In genomic region chr2:37985333-37985732, GRCh38 we compare ENCODE assay signal across 13 cellular contexts.
DNase-seq lines count a peak whose midpoint lies in the region; ATAC-seq and TF ChIP-seq lines count a peak whose summit lies in the region.
"Had no signal": no experiment of that assay in that cellular context is flagged by ENCODE, and none has a peak within 500 bp of the region (broad histone marks: within the 10 kb centered on the region; RNA-seq: fewer than 3 reads in every experiment).

No MANE protein-coding gene starts in this region.

- intact Hi-C loops in psoas muscle (cut with DNase I) = loop anchor here in 1 of 2 donors (10.0 kb wide), 1 partner anchor 89 kb away; the partner anchor contains the start of gene CYP1B1

- H3K4me3 ChIP-seq in GM12864 (ENCODE audit: low read depth, low read length) (no peak overlapping the region), astrocyte of the cerebellum (ENCODE audit: low read depth, low read length) (no peak overlapping the region), psoas muscle (no peak overlapping the region)
- H3K4me3 ChIP-seq: gastrocnemius medialis, right lobe of liver, suprapubic skin had no signal

- H3K4me1 ChIP-seq in psoas muscle = no peaks in the 10 kb centered on the region
- H3K4me1 ChIP-seq: Caco-2, right lobe of liver had no signal

- no peak for ATAC-seq in psoas muscle
- ATAC-seq: gastrocnemius medialis, right lobe of liver had no signal

- no peaks in the 10 kb centered on the region for H3K9me3 ChIP-seq in psoas muscle
- H3K9me3 ChIP-seq: Caco-2, gastrocnemius medialis, right lobe of liver, suprapubic skin had no signal

- H3K27me3 ChIP-seq in psoas muscle (ENCODE audit: insufficient read depth in 3 of 3, low read length in 2 of 3) = no peaks in the 10 kb centered on the region
- H3K27me3 ChIP-seq: gastrocnemius medialis, right lobe of liver, suprapubic skin had no signal

- peak; percentile 24 for DNase-seq in GM12864 (ENCODE audit: low read depth)
- peak; percentile 64 for DNase-seq in LHCN-M2 (ENCODE audit: low read depth)
- peak; percentile 46 for DNase-seq in astrocyte of the cerebellum (ENCODE audit: low read depth)
- peak; percentile 54 for DNase-seq in non-pigmented ciliary epithelial cell (ENCODE audit: low read depth)
- no peak for DNase-seq in GOT3 (lab: John Stamatoyannopoulos, UW)
- no peak for DNase-seq in islet precursor cell
- DNase-seq in psoas muscle = no peak
- DNase-seq: Caco-2, cortex of kidney, gastrocnemius medialis, kidney, right lobe of liver had no signal

- in situ Hi-C loops in astrocyte of the cerebellum (cut with HindIII; ENCODE audit: low sequenced_read_pairs) = no loop called here

- 47 to 67% (median 66%) methylated on average over 1 of the region's 1 CpG for WGBS in psoas muscle, 3 donors

- H3K27ac ChIP-seq in psoas muscle = no peak overlapping the region
- H3K27ac ChIP-seq: gastrocnemius medialis, right lobe of liver, suprapubic skin had no signal

- TF ChIP-seq CTCF in GM12864 (IDR thresholded peaks at IDR 0.05; ENCODE audit: low read depth, low read length, missing control alignments) (no peak), astrocyte of the cerebellum (IDR thresholded peaks at IDR 0.05; ENCODE audit: low read depth, low read length, missing control alignments) (no peak), psoas muscle (IDR thresholded peaks at IDR 0.05) (no peak)

- H3K36me3 ChIP-seq in psoas muscle (ENCODE audit: insufficient read depth in 1 of 2, low read depth in 1 of 2) = no peaks in the 10 kb centered on the region
- H3K36me3 ChIP-seq: gastrocnemius medialis, right lobe of liver, suprapubic skin had no signal

Comparison
In these comparisons a context has a peak if more than half of its experiments do, and no peak if none do; other contexts are left out.
1. DNase-seq: peak in GM12864 (single experiment), LHCN-M2 (single experiment), astrocyte of the cerebellum (single experiment) and non-pigmented ciliary epithelial cell (single experiment); none in GOT3 (single experiment), islet precursor cell (single experiment) and psoas muscle (0 of 2).